ENCODE assay signal across 1 cellular context in genomic region chr10:43426476-43426875, GRCh38. TPM values are rescaled to one million over a fixed set of nuclear protein-coding genes. Genes with fewer than 3 reads are reported as not detected.
"Had no signal": no experiment of that assay in that cellular context is flagged by ENCODE, and none has a peak within 500 bp of the region (broad histone marks: within the 10 kb centered on the region; RNA-seq: fewer than 3 reads in every experiment).

No MANE protein-coding gene starts in this region.

RNA-seq across cellular contexts. Expression of gene FXYD4, which starts 55.0 kb away (rescaled TPM):
- total RNA-seq: GM12878 had no signal
- polyA plus RNA-seq: GM12878 had no signal
